12 cellular contexts compared by ENCODE assay signal in the genomic region with DNA sequence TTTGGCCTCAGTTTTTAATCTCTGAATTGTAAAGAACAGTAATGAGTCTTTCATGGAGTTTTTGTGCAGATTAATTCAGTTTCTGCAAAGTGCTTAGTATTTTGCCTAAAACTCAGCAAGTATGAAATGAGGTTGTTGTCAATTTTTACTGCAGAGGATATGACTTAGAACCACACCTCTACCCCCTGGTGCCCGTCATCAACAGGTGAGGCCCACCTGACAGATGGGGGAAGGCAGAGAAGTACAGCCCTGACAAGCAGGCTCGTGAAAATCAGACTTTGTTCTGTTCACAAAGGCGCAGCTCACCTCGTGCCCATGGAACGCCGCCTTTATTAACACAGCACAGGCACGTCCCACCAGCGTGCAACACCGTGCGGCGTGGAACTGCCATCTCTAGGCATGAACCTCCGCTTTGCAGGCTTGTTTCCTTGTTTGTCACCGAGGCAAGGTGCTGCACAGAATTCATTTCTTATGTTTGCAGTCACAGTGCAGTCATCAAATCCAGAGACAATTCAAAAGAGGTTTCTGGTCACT. TPM values are rescaled to one million over a fixed set of nuclear protein-coding genes. Genes with fewer than 3 reads are reported as not detected.
DNase-seq lines count a peak whose midpoint lies in the region; ATAC-seq and TF ChIP-seq lines count a peak whose summit lies in the region.
"Had no signal": no experiment of that assay in that cellular context is flagged by ENCODE, and none has a peak within 500 bp of the region (broad histone marks: within the 10 kb centered on the region; RNA-seq: fewer than 3 reads in every experiment).

No MANE protein-coding gene starts in this region.

- H3K9me3 Mint-ChIP-seq in CD8-positive, alpha-beta memory T cell: peaks cover 0 to 2% (median 0%) of the 10 kb centered on the region in 5 donors

- no peaks in the 10 kb centered on the region for H3K27me3 ChIP-seq in CD8-positive, alpha-beta memory T cell (ENCODE audit: insufficient read depth, low read length, poor library complexity, severe bottlenecking)
- H3K27me3 ChIP-seq in Peyer's patch (no peaks in the 10 kb centered on the region), osteoblast (ENCODE audit: insufficient read depth, low read length) (no peaks in the 10 kb centered on the region), vagina (no peaks in the 10 kb centered on the region), GM23248 (replicated peaks; ENCODE audit: insufficient read depth) (no peaks in the 10 kb centered on the region)

- no peaks in the 10 kb centered on the region for H3K27me3 Mint-ChIP-seq in CD8-positive, alpha-beta memory T cell
- H3K27me3 Mint-ChIP-seq: activated naive CD4-positive, alpha-beta T cell treated with anti-CD3 and anti-CD28 coated beads, Interleukin-2, amount 50 U/mL, for 24 hours had no signal

- H3K4me1 Mint-ChIP-seq in CD8-positive, alpha-beta memory T cell: peaks cover 11 to 22% (median 15%) of the 10 kb centered on the region in 3 donors

- no peak overlapping the region for H3K9ac ChIP-seq in GM23248

- peak in 1 of 6 experiments; percentile 17 for TF ChIP-seq CTCF in Peyer's patch (IDR thresholded peaks at IDR 0.05)
- TF ChIP-seq CTCF in epithelial cell of esophagus (IDR thresholded peaks at IDR 0.05; ENCODE audit: insufficient read depth, low read depth, low read length, missing control alignments): no peak
- no peak for TF ChIP-seq CTCF in osteoblast (IDR thresholded peaks at IDR 0.05; ENCODE audit: extremely low read depth, low read depth, low read length)
- no peak for TF ChIP-seq CTCF in vagina (IDR thresholded peaks at IDR 0.05)

- H3K9me3 ChIP-seq in CD8-positive, alpha-beta memory T cell (ENCODE audit: low read length): no peaks in the 10 kb centered on the region
- H3K9me3 ChIP-seq in Peyer's patch (peaks cover 0 to 2% (median 0%) of the 10 kb centered on the region in 4 donors), osteoblast (ENCODE audit: low read depth, low read length) (no peaks in the 10 kb centered on the region), vagina (no peaks in the 10 kb centered on the region), GM23248 (ENCODE audit: low read depth) (no peaks in the 10 kb centered on the region)

- ATAC-seq in HG02623 (IDR thresholded peaks at IDR 0.05; ENCODE audit: unreplicated experiment): no peak
- ATAC-seq in HG03175 (IDR thresholded peaks at IDR 0.05; ENCODE audit: unreplicated experiment): no peak

- H3K79me2 ChIP-seq in osteoblast (ENCODE audit: insufficient read depth, low read length) (no peaks in the 10 kb centered on the region), GM23248 (ENCODE audit: insufficient read depth) (no peaks in the 10 kb centered on the region)

- peak overlapping the region; percentile 34 to 85 (median 67) for H3K4me3 Mint-ChIP-seq in CD8-positive, alpha-beta memory T cell
- H3K4me3 Mint-ChIP-seq: activated naive CD4-positive, alpha-beta T cell treated with anti-CD3 and anti-CD28 coated beads, Interleukin-2, amount 50 U/mL, for 24 hours had no signal

- H2AFZ ChIP-seq in osteoblast (ENCODE audit: low read length) (peak overlapping the region; percentile 60), GM23248 (no peak overlapping the region)

- no peaks in the 10 kb centered on the region; the same call in 1 of the 2 replicates for H3K9me2 ChIP-seq in GM23248 (ENCODE audit: insufficient read depth)

- no peak overlapping the region for H3K27ac ChIP-seq in CD8-positive, alpha-beta memory T cell (ENCODE audit: low read depth, low read length)
- peak overlapping the region in 2 of 4 donors; percentile 79 to 80 for H3K27ac ChIP-seq in Peyer's patch
- H3K27ac ChIP-seq in osteoblast (ENCODE audit: low read depth, low read length): peak overlapping the region; percentile 41
- H3K27ac ChIP-seq in vagina: no peak overlapping the region
- H3K27ac ChIP-seq in GM23248: no peak overlapping the region

- H3F3A ChIP-seq in GM23248 (ENCODE audit: insufficient read depth): no peaks in the 10 kb centered on the region

- 91 to 95% methylated on average over 13 of the region's 13 CpGs for WGBS in GM23248 (ENCODE audit: low coverage in 1 of 2, low lambda C conversion rate in 2 of 2, missing lambda C conversion rate in 2 of 2), 2 experiments

- no peaks in the 10 kb centered on the region for H4K20me1 ChIP-seq in osteoblast (ENCODE audit: insufficient read depth, low read length)
- no peaks in the 10 kb centered on the region for H4K20me1 ChIP-seq in GM23248 (ENCODE audit: insufficient read depth)

- peaks cover 8% of the 10 kb centered on the region for H3K36me3 ChIP-seq in CD8-positive, alpha-beta memory T cell (ENCODE audit: insufficient read depth, low read length)
- H3K36me3 ChIP-seq in Peyer's patch: peaks cover 0 to 15% (median 0%) of the 10 kb centered on the region in 3 donors
- no peaks in the 10 kb centered on the region for H3K36me3 ChIP-seq in osteoblast (ENCODE audit: insufficient read depth, low read length)
- peaks cover 0 to 6% of the 10 kb centered on the region in 2 donors for H3K36me3 ChIP-seq in vagina
- peaks cover 3% of the 10 kb centered on the region; the same call in 1 of the 2 replicates for H3K36me3 ChIP-seq in GM23248 (ENCODE audit: low read depth)

- H3K27ac Mint-ChIP-seq in CD8-positive, alpha-beta memory T cell: peak overlapping the region in 6 of 8 donors; percentile 3 to 94 (median 80)
- H3K27ac Mint-ChIP-seq: activated naive CD4-positive, alpha-beta T cell treated with anti-CD3 and anti-CD28 coated beads, Interleukin-2, amount 50 U/mL, for 24 hours had no signal

- intact Hi-C loops in vagina (cut with DNase I): no loop called here

- POLR2A ChIA-PET in CD8-positive, alpha-beta memory T cell (lab: Charles Lee): no interaction called here

- H3K4me3 ChIP-seq in CD8-positive, alpha-beta memory T cell (ENCODE audit: low read length): peak overlapping the region; percentile 25
- H3K4me3 ChIP-seq in Peyer's patch (peak overlapping the region in 2 of 4 donors; percentile 26 to 38), epithelial cell of esophagus (ENCODE audit: low read length) (peak overlapping the region; percentile 49), osteoblast (ENCODE audit: insufficient read depth, low read length) (peak overlapping the region; percentile 64), vagina (peak overlapping the region in 1 of 2 donors; percentile 14), GM23248 (no peak overlapping the region)

- H3K4me2 ChIP-seq in osteoblast (ENCODE audit: insufficient read depth, low read length): peak overlapping the region; percentile 79
- H3K4me2 ChIP-seq in GM23248 (ENCODE audit: unreplicated experiment): no peak overlapping the region

- DNase-seq in CD8-positive, alpha-beta memory T cell: no peak
- DNase-seq in Peyer's patch (peak in 2 of 3 donors; percentile 73 to 76), epithelial cell of esophagus (ENCODE audit: low read depth) (peak; percentile 25), osteoblast (ENCODE audit: insufficient read length, low spot score, missing footprints) (peak; percentile 54), vagina (ENCODE audit: extremely low spot score in 2 of 2) (no peak), GM23248 (no peak)
- DNase-seq: NCI-H2171 treated with DMSO at 0.1 percent for 48 hours, occipital lobe had no signal

- peaks cover 6% of the 10 kb centered on the region for H3K4me1 ChIP-seq in CD8-positive, alpha-beta memory T cell (ENCODE audit: insufficient read depth, low read length)
- H3K4me1 ChIP-seq in Peyer's patch: no peaks in the 10 kb centered on the region
- H3K4me1 ChIP-seq in osteoblast (ENCODE audit: insufficient read depth, low read length): no peaks in the 10 kb centered on the region
- H3K4me1 ChIP-seq in vagina: no peaks in the 10 kb centered on the region
- H3K4me1 ChIP-seq in GM23248 (ENCODE audit: insufficient read depth): no peaks in the 10 kb centered on the region

- CTCF ChIA-PET in CD8-positive, alpha-beta memory T cell (lab: Charles Lee): no interaction called here

- in situ Hi-C loops in GM23248 (cut with MboI): no loop called here

- peaks cover 9 to 18% (median 13%) of the 10 kb centered on the region in 3 donors for H3K36me3 Mint-ChIP-seq in CD8-positive, alpha-beta memory T cell

- TF ChIP-seq POLR2A in Peyer's patch (IDR thresholded peaks at IDR 0.05): no peak
- TF ChIP-seq POLR2A in vagina (IDR thresholded peaks at IDR 0.05): no peak

RNA-seq across cellular contexts. Expression of a gene that starts 13.3 kb away (rescaled TPM):
- total RNA-seq in CD8-positive, alpha-beta memory T cell: 10 to 100 TPM; 10.9 to 11.8 TPM
- polyA plus RNA-seq in CD8-positive, alpha-beta memory T cell: 30.1 TPM
- total RNA-seq in Peyer's patch (100 to 1,000 TPM in 1 of 4 donors, 10 to 100 TPM in 3; 37.1 to 119 (median 94.7) TPM), osteoblast (29.0 and 41.8 TPM in 2 replicates), vagina (18.2 TPM)
- 15.9 and 16.3 TPM in 2 replicates for total RNA-seq in GM23248 (2014; rRNA removed; shearing (Covaris generic))
- polyA plus RNA-seq in GM23248 (2016; fragmentation: Nextera tagmentation; extraction: Ambion mirVana): 10.5 and 11.0 TPM in 2 replicates

RNA-seq across cellular contexts. Expression of a gene that starts 22.6 kb away (rescaled TPM):
- total RNA-seq in CD8-positive, alpha-beta memory T cell: under 1 TPM; 0.20 to 0.22 TPM
- polyA plus RNA-seq in CD8-positive, alpha-beta memory T cell: not detected
- total RNA-seq in Peyer's patch: 1 to 10 TPM in 3 of 4 donors, not detected in 1; 4.5 to 8.6 (median 7.5) TPM
- under 0.01 TPM in 1 of 2 replicates, not detected in the other for total RNA-seq in osteoblast
- 0.98 TPM for total RNA-seq in vagina
- total RNA-seq in GM23248 (2014; rRNA removed; shearing (Covaris generic)): not detected in 2 replicates
- polyA plus RNA-seq in GM23248 (2016; fragmentation: Nextera tagmentation; extraction: Ambion mirVana): not detected in 2 replicates
- total RNA-seq: Daoy had no signal

Comparison
In these comparisons a context has a peak if more than half of its experiments do, and no peak if none do; other contexts are left out.
1. DNase-seq: peak in Peyer's patch (2 of 3), epithelial cell of esophagus (single experiment) and osteoblast (single experiment); none in CD8-positive, alpha-beta memory T cell (0 of 5), vagina (0 of 2) and GM23248 (single experiment).